In the genomic region with DNA sequence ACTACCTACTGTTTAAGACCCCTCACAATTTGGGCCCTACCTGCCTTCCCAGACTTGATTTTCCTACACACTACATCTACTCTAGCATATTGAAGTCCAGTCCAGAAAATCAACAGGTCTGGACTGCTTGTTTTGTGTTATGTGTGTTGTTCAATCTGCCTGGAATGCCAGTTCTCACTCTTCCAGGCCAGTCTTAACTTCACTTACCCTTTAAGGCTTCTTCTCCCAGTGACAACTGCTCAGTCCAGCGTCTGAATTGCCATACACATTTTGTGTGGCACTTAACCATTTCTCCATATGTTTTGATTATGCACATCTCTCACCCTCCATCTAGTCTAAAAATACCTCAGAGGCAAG, we compare ENCODE assay signal across 8 cellular contexts. TPM values are rescaled to one million over a fixed set of nuclear protein-coding genes. Genes with fewer than 3 reads are reported as not detected.
DNase-seq lines count a peak whose midpoint lies in the region; ATAC-seq and TF ChIP-seq lines count a peak whose summit lies in the region.

No MANE protein-coding gene starts in this region.

- no peaks in the 10 kb centered on the region for H3K27me3 ChIP-seq in thymus (ENCODE audit: control insufficient read depth, insufficient read depth)
- no peaks in the 10 kb centered on the region for H3K27me3 ChIP-seq in gastrocnemius medialis

- TF ChIP-seq CTCF in WTC11 (IDR thresholded peaks at IDR 0.05) (no peak), glutamatergic neuron (IDR thresholded peaks at IDR 0.05; ENCODE audit: partially characterized antibody, unreplicated experiment) (no peak), gastrocnemius medialis (IDR thresholded peaks at IDR 0.05 in 4 of 5, conservative IDR thresholded peaks at IDR 0.05 in 1 of 5) (no peak)

- peak overlapping the region; percentile 86 for H3K4me3 Mint-ChIP-seq in activated naive CD4-positive, alpha-beta T cell treated with anti-CD3 and anti-CD28 coated beads for 36 hours
- peak overlapping the region; percentile 96 for H3K4me3 Mint-ChIP-seq in WTC11
- peak overlapping the region; percentile 87 for H3K4me3 Mint-ChIP-seq in glutamatergic neuron (ENCODE audit: unreplicated experiment)

- no peaks in the 10 kb centered on the region for H3K9me3 ChIP-seq in thymus (ENCODE audit: control insufficient read depth)
- H3K9me3 ChIP-seq in gastrocnemius medialis = no peaks in the 10 kb centered on the region

- in situ Hi-C loops in gastrocnemius medialis (cut with MboI; ENCODE audit: low sequenced_read_pairs in 4 of 4) = no loop called here

- H3K4me1 Mint-ChIP-seq in activated naive CD4-positive, alpha-beta T cell treated with anti-CD3 and anti-CD28 coated beads for 36 hours (ENCODE audit: low read depth) = peaks cover 18% of the 10 kb centered on the region
- H3K4me1 Mint-ChIP-seq in WTC11 = peaks cover 32% of the 10 kb centered on the region
- H3K4me1 Mint-ChIP-seq in glutamatergic neuron (ENCODE audit: low read depth, unreplicated experiment) = no peaks in the 10 kb centered on the region

- no peak overlapping the region for H3K27ac Mint-ChIP-seq in activated naive CD4-positive, alpha-beta T cell treated with anti-CD3 and anti-CD28 coated beads for 36 hours
- H3K27ac Mint-ChIP-seq in WTC11 = peak overlapping the region; percentile 90
- no peak overlapping the region for H3K27ac Mint-ChIP-seq in glutamatergic neuron (ENCODE audit: unreplicated experiment)

- DNase-seq in activated naive CD4-positive, alpha-beta T cell treated with anti-CD3 and anti-CD28 coated beads for 36 hours = no peak
- DNase-seq in activated naive CD4-positive, alpha-beta T cell treated with anti-CD3 and anti-CD28 coated beads, Interleukin-2, amount 50 U/mL, for 16 hours = no peak
- DNase-seq in WTC11 (ENCODE audit: low spot score) = no peak
- no peak for DNase-seq in glutamatergic neuron
- DNase-seq in gastrocnemius medialis = no peak
- no peak for DNase-seq in AG08396 (ENCODE audit: low spot score)

- WGBS in thymus = 38% methylated on average over 1 of the region's 1 CpG

- H3K4me3 ChIP-seq in thymus (ENCODE audit: low read length) (peak overlapping the region; percentile 75), gastrocnemius medialis (peak overlapping the region in 2 of 4 donors; percentile 64 to 75)

- peaks cover 2% of the 10 kb centered on the region for H3K27me3 Mint-ChIP-seq in activated naive CD4-positive, alpha-beta T cell treated with anti-CD3 and anti-CD28 coated beads for 36 hours (ENCODE audit: low read depth)
- H3K27me3 Mint-ChIP-seq in WTC11 (ENCODE audit: low read depth) (no peaks in the 10 kb centered on the region), glutamatergic neuron (ENCODE audit: unreplicated experiment) (peaks cover 2% of the 10 kb centered on the region)

- CTCF ChIA-PET in activated naive CD4-positive, alpha-beta T cell treated with anti-CD3 and anti-CD28 coated beads for 36 hours (lab: Charles Lee) = no interaction called here
- CTCF ChIA-PET in WTC11 (lab: Charles Lee) = interaction anchor here (1.4 to 2.3 kb wide), 4 partner anchors 71 to 242 kb away, joined by 4 to 22 read pairs (median 12); partner anchors contain the start of genes POLG and RHCG

- H3K27ac ChIP-seq in thymus (ENCODE audit: low read depth) = no peak overlapping the region
- no peak overlapping the region for H3K27ac ChIP-seq in gastrocnemius medialis

- intact Hi-C loops in activated naive CD4-positive, alpha-beta T cell treated with anti-CD3 and anti-CD28 coated beads for 36 hours (cut with micrococcal nuclease) = loop anchor here (5.0 kb wide), 1 partner anchor 316 kb away; the partner anchor contains the start of gene AP3S2
- intact Hi-C loops in gastrocnemius medialis (cut with DNase I; ENCODE audit: low total_unique reads) = no loop called here

- TF ChIP-seq POLR2A in gastrocnemius medialis (IDR thresholded peaks at IDR 0.05) = no peak

- H3K4me1 ChIP-seq in thymus (ENCODE audit: control insufficient read depth, insufficient read depth, low read length) = peaks cover 7% of the 10 kb centered on the region
- H3K4me1 ChIP-seq in gastrocnemius medialis = peaks cover 6 to 8% of the 10 kb centered on the region in 2 donors

- POLR2A ChIA-PET in WTC11 (lab: Charles Lee) = interaction anchor here (1.7 kb wide), 1 partner anchor 10 kb away, joined by 9 read pairs; no protein-coding TSS in a partner anchor

- H3K36me3 Mint-ChIP-seq in activated naive CD4-positive, alpha-beta T cell treated with anti-CD3 and anti-CD28 coated beads for 36 hours (ENCODE audit: low read depth) = peaks cover 43% of the 10 kb centered on the region
- H3K36me3 Mint-ChIP-seq in WTC11 = peaks cover 25% of the 10 kb centered on the region
- H3K36me3 Mint-ChIP-seq in glutamatergic neuron (ENCODE audit: unreplicated experiment) = no peaks in the 10 kb centered on the region

- no peak for ATAC-seq in WTC11
- ATAC-seq in gastrocnemius medialis = no peak
- no peak for ATAC-seq in GM19324 (IDR thresholded peaks at IDR 0.05; ENCODE audit: low FRiP score, unreplicated experiment)

- H3K36me3 ChIP-seq in thymus (ENCODE audit: control insufficient read depth, insufficient read depth) (no peaks in the 10 kb centered on the region), gastrocnemius medialis (no peaks in the 10 kb centered on the region)

- no peaks in the 10 kb centered on the region for H3K9me3 Mint-ChIP-seq in activated naive CD4-positive, alpha-beta T cell treated with anti-CD3 and anti-CD28 coated beads for 36 hours
- no peaks in the 10 kb centered on the region for H3K9me3 Mint-ChIP-seq in WTC11
- peaks cover 8% of the 10 kb centered on the region for H3K9me3 Mint-ChIP-seq in glutamatergic neuron (ENCODE audit: unreplicated experiment)

TF ChIP-seq in WTC11, 78 proteins besides CTCF, POLR2A, EP300 and RAD21:
- TF ChIP-seq IRF2 (CRISPR knock-in tag; IDR thresholded peaks at IDR 0.05; ENCODE audit: borderline replicate concordance, low read depth) (no peak), ZNF263 (CRISPR knock-in tag; IDR thresholded peaks at IDR 0.05; ENCODE audit: low read depth) (no peak), SP1 (CRISPR knock-in tag; conservative IDR thresholded peaks at IDR 0.05) (no peak), PRRX2 (CRISPR knock-in tag; IDR thresholded peaks at IDR 0.05) (no peak), ZNF423 (CRISPR knock-in tag; IDR thresholded peaks at IDR 0.05) (no peak), CBFB (CRISPR knock-in tag; IDR thresholded peaks at IDR 0.05; ENCODE audit: low read depth) (no peak), ZNF121 (CRISPR knock-in tag; IDR thresholded peaks at IDR 0.05) (no peak), ZSCAN18 (CRISPR knock-in tag; IDR thresholded peaks at IDR 0.05) (no peak), ZMAT4 (CRISPR knock-in tag; IDR thresholded peaks at IDR 0.05) (no peak), GRHL2 (CRISPR knock-in tag; IDR thresholded peaks at IDR 0.05; ENCODE audit: insufficient replicate concordance, severe bottlenecking) (no peak), RORB (CRISPR knock-in tag; IDR thresholded peaks at IDR 0.05) (no peak), NFATC4 (CRISPR knock-in tag; IDR thresholded peaks at IDR 0.05) (no peak), EMX1 (CRISPR knock-in tag; IDR thresholded peaks at IDR 0.05) (no peak), FOXP1 (CRISPR knock-in tag; IDR thresholded peaks at IDR 0.05; ENCODE audit: borderline replicate concordance) (no peak)
- TF ChIP-seq, protein P1, sequence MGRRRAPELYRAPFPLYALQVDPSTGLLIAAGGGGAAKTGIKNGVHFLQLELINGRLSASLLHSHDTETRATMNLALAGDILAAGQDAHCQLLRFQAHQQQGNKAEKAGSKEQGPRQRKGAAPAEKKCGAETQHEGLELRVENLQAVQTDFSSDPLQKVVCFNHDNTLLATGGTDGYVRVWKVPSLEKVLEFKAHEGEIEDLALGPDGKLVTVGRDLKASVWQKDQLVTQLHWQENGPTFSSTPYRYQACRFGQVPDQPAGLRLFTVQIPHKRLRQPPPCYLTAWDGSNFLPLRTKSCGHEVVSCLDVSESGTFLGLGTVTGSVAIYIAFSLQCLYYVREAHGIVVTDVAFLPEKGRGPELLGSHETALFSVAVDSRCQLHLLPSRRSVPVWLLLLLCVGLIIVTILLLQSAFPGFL (CRISPR knock-in tag; IDR thresholded peaks at IDR 0.05; ENCODE audit: borderline replicate concordance) = no peak

RNA-seq across cellular contexts. Expression of gene TICRR, which starts 1.1 kb away (rescaled TPM):
- 10 to 100 TPM; 20.7 to 21.0 TPM for total RNA-seq in activated naive CD4-positive, alpha-beta T cell treated with anti-CD3 and anti-CD28 coated beads for 36 hours
- total RNA-seq in WTC11 (2021) (33.7 to 37.4 TPM (median 33.8 TPM) in 3 replicates), glutamatergic neuron (ENCODE audit: unreplicated experiment) (2.7 TPM), gastrocnemius medialis (not detected)
- 0.32 TPM for polyA plus RNA-seq in thymus
